Comparison of ENCODE assay signal across 12 cellular contexts in genomic region chr22:45995405-45996101, GRCh38. TPM values are rescaled to one million over a fixed set of nuclear protein-coding genes. Genes with fewer than 3 reads are reported as not detected.
DNase-seq lines count a peak whose midpoint lies in the region; ATAC-seq and TF ChIP-seq lines count a peak whose summit lies in the region.
"Had no signal": no experiment of that assay in that cellular context is flagged by ENCODE, and none has a peak within 500 bp of the region (broad histone marks: within the 10 kb centered on the region; RNA-seq: fewer than 3 reads in every experiment).

No MANE protein-coding gene starts in this region.

- H4K20me1 ChIP-seq in BLaER1 treated with 17β-estradiol and CSF1 and Interleukin-3, amounts not matched to agents 10 nM and 100 nM: no peaks in the 10 kb centered on the region

- no peaks in the 10 kb centered on the region for H3K27me3 ChIP-seq in BLaER1 treated with 17β-estradiol and CSF1 and Interleukin-3, amounts not matched to agents 10 nM and 100 nM
- no peaks in the 10 kb centered on the region for H3K27me3 ChIP-seq in ascending aorta
- no peaks in the 10 kb centered on the region for H3K27me3 ChIP-seq in left lung

- no peaks in the 10 kb centered on the region for H3K36me3 ChIP-seq in BLaER1 treated with 17β-estradiol and CSF1 and Interleukin-3, amounts not matched to agents 10 nM and 100 nM
- H3K36me3 ChIP-seq in ascending aorta (no peaks in the 10 kb centered on the region), left lung (no peaks in the 10 kb centered on the region)

- peaks cover 27% of the 10 kb centered on the region for H3K27me3 Mint-ChIP-seq in stimulated activated memory B cell treated with anti-CD40 and anti-IgM and Interleukin-4, amounts not matched to agents 10 μg/mL and 1 μg/mL and 100 μg/mL, for 72 hours
- H3K27me3 Mint-ChIP-seq: activated naive CD8-positive, alpha-beta T cell had no signal

- H3K4me2 ChIP-seq in BLaER1 treated with 17β-estradiol and CSF1 and Interleukin-3, amounts not matched to agents 10 nM and 100 nM: peak overlapping the region; percentile 60 to 96 (median 87)

- no peak overlapping the region for H3K4me3 Mint-ChIP-seq in stimulated activated memory B cell treated with anti-CD40 and anti-IgM and Interleukin-4, amounts not matched to agents 10 μg/mL and 1 μg/mL and 100 μg/mL, for 72 hours
- H3K4me3 Mint-ChIP-seq: activated naive CD8-positive, alpha-beta T cell had no signal

- H3K9me3 Mint-ChIP-seq in stimulated activated memory B cell treated with anti-CD40 and anti-IgM and Interleukin-4, amounts not matched to agents 10 μg/mL and 1 μg/mL and 100 μg/mL, for 72 hours: peaks cover 12% of the 10 kb centered on the region
- H3K9me3 Mint-ChIP-seq: naive thymus-derived CD8-positive, alpha-beta T cell had no signal

- peaks cover 33% of the 10 kb centered on the region for H3K4me1 Mint-ChIP-seq in stimulated activated memory B cell treated with anti-CD40 and anti-IgM and Interleukin-4, amounts not matched to agents 10 μg/mL and 1 μg/mL and 100 μg/mL, for 72 hours

- DNase-seq in ascending aorta (ENCODE audit: low spot score in 2 of 2): no peak
- peak in 1 of 2 donors; percentile 74 for DNase-seq in left lung
- no peak for DNase-seq in NCI-H524 (lab: John Stamatoyannopoulos, UW)
- DNase-seq in NCI-H226: no peak
- no peak for DNase-seq in T-helper 9 cell

- peaks cover 46 to 60% (median 55%) of the 10 kb centered on the region in 10 experiments for H3K4me1 ChIP-seq in BLaER1 treated with 17β-estradiol and CSF1 and Interleukin-3, amounts not matched to agents 10 nM and 100 nM
- H3K4me1 ChIP-seq in ascending aorta (peaks cover 11 to 30% of the 10 kb centered on the region in 2 donors), left lung (peaks cover 34 to 46% of the 10 kb centered on the region in 2 donors)

- no peak overlapping the region; a peak in 2 of 20 replicates for H3K4me3 ChIP-seq in BLaER1 treated with 17β-estradiol and CSF1 and Interleukin-3, amounts not matched to agents 10 nM and 100 nM
- no peak overlapping the region for H3K4me3 ChIP-seq in ascending aorta
- H3K4me3 ChIP-seq in left lung: no peak overlapping the region

- intact Hi-C loops in ascending aorta (cut with DNase I) (loop anchor here (1.0 to 5.0 kb wide), 4 partner anchors 11 to 547 kb away; no protein-coding TSS in a partner anchor), left lung (cut with DNase I) (loop anchor here (10.0 kb wide), 2 partner anchors 119 to 319 kb away; no protein-coding TSS in a partner anchor)

- peak overlapping the region; percentile 86 for H3K27ac Mint-ChIP-seq in stimulated activated memory B cell treated with anti-CD40 and anti-IgM and Interleukin-4, amounts not matched to agents 10 μg/mL and 1 μg/mL and 100 μg/mL, for 72 hours
- H3K27ac Mint-ChIP-seq: activated naive CD8-positive, alpha-beta T cell had no signal

- peak overlapping the region in 10 of 11 experiments; percentile 71 to 91 (median 89); a peak in 20 of 22 replicates for H3K27ac ChIP-seq in BLaER1 treated with 17β-estradiol and CSF1 and Interleukin-3, amounts not matched to agents 10 nM and 100 nM
- H3K27ac ChIP-seq in ascending aorta (peak overlapping the region; percentile 62 to 69), left lung (peak overlapping the region; percentile 35 to 84)

- H3K9me3 ChIP-seq in BLaER1 treated with 17β-estradiol and CSF1 and Interleukin-3, amounts not matched to agents 10 nM and 100 nM (replicated peaks in 1 of 11): no peaks in the 10 kb centered on the region
- H3K9me3 ChIP-seq in ascending aorta (no peaks in the 10 kb centered on the region), left lung (no peaks in the 10 kb centered on the region)

- peak overlapping the region; percentile 65 to 80 (median 76); a peak in 21 of 22 replicates for H3K9ac ChIP-seq in BLaER1 treated with 17β-estradiol and CSF1 and Interleukin-3, amounts not matched to agents 10 nM and 100 nM

- ATAC-seq in left lung (no peak), GM18498 (IDR thresholded peaks at IDR 0.05; ENCODE audit: unreplicated experiment) (no peak)
- no peak for ATAC-seq in stimulated activated memory B cell treated with anti-CD40 and anti-IgM and Interleukin-4, amounts not matched to agents 10 μg/mL and 1 μg/mL and 100 μg/mL, for 72 hours

- no peaks in the 10 kb centered on the region for H3K36me3 Mint-ChIP-seq in stimulated activated memory B cell treated with anti-CD40 and anti-IgM and Interleukin-4, amounts not matched to agents 10 μg/mL and 1 μg/mL and 100 μg/mL, for 72 hours
- H3K36me3 Mint-ChIP-seq: activated naive CD8-positive, alpha-beta T cell; immature natural killer cell; naive thymus-derived CD8-positive, alpha-beta T cell had no signal

- no peak for TF ChIP-seq CTCF in ascending aorta (IDR thresholded peaks at IDR 0.05)
- no peak for TF ChIP-seq CTCF in left lung (IDR thresholded peaks at IDR 0.05)

RNA-seq across cellular contexts. Expression of gene WNT7B, which starts 18.6 kb away (rescaled TPM):
- total RNA-seq in ascending aorta (not detected), left lung (10 to 100 TPM in 1 of 2 donors, 1 to 10 TPM in 1; 7.2 to 11.4 TPM)
- total RNA-seq: dermis blood vessel endothelial cell; naive thymus-derived CD8-positive, alpha-beta T cell had no signal
